ENCODE assay signal across 21 cellular contexts in genomic region chr1:18132022-18132706, GRCh38. TPM values are rescaled to one million over a fixed set of nuclear protein-coding genes. Genes with fewer than 3 reads are reported as not detected.
"Had no signal": no experiment of that assay in that cellular context is flagged by ENCODE, and none has a peak within 500 bp of the region (broad histone marks: within the 10 kb centered on the region; RNA-seq: fewer than 3 reads in every experiment).

No MANE protein-coding gene starts in this region.

- H3K4me2 ChIP-seq: hepatocyte had no signal

- H3K79me2 ChIP-seq: hepatocyte had no signal

- H2AFZ ChIP-seq: hepatocyte had no signal

- H3K4me1 Mint-ChIP-seq: natural killer cell; stimulated activated naive B cell treated with anti-CD40 and anti-IgM and Interleukin-4, amounts not matched to agents 10 μg/mL and 1 μg/mL and 100 μg/mL, for 72 hours; stimulated activated naive CD8-positive, alpha-beta T cell treated with anti-CD3 and anti-CD28 coated beads, Interleukin-15, amount 100 ng/mL, for 72 hours had no signal

- H3K4me3 ChIP-seq: dorsolateral prefrontal cortex, hepatocyte, psoas muscle, skin epidermis, testis, tibial nerve had no signal

- H3K9me3 Mint-ChIP-seq: natural killer cell had no signal

- H3K9me3 ChIP-seq: psoas muscle, testis, tibial nerve had no signal

- H3K4me1 ChIP-seq: psoas muscle, testis, tibial nerve had no signal

- H3K27ac Mint-ChIP-seq: natural killer cell; stimulated activated naive B cell treated with anti-CD40 and anti-IgM and Interleukin-4, amounts not matched to agents 10 μg/mL and 1 μg/mL and 100 μg/mL, for 72 hours had no signal

- H3K4me3 Mint-ChIP-seq: natural killer cell; stimulated activated naive B cell treated with anti-CD40 and anti-IgM and Interleukin-4, amounts not matched to agents 10 μg/mL and 1 μg/mL and 100 μg/mL, for 72 hours; stimulated activated naive CD8-positive, alpha-beta T cell treated with anti-CD3 and anti-CD28 coated beads, Interleukin-15, amount 100 ng/mL, for 72 hours had no signal

- H3K27me3 ChIP-seq: hepatocyte, testis had no signal

- H3K36me3 ChIP-seq: tibial nerve had no signal

- ATAC-seq: psoas muscle; sciatic nerve; stimulated activated naive B cell treated with anti-CD40 and anti-IgM and Interleukin-4, amounts not matched to agents 10 μg/mL and 1 μg/mL and 100 μg/mL, for 72 hours; stimulated activated naive CD8-positive, alpha-beta T cell treated with anti-CD3 and anti-CD28 coated beads, Interleukin-15, amount 100 ng/mL, for 72 hours had no signal

- H3K36me3 Mint-ChIP-seq: natural killer cell; stimulated activated naive B cell treated with anti-CD40 and anti-IgM and Interleukin-4, amounts not matched to agents 10 μg/mL and 1 μg/mL and 100 μg/mL, for 72 hours had no signal

- DNase-seq: cortex of kidney; dorsolateral prefrontal cortex; effector CD8-positive, alpha-beta T cell; foreskin melanocyte; head of caudate nucleus; kidney glomerular epithelial cell; mammary epithelial cell; natural killer cell; psoas muscle; stimulated activated CD4-positive, alpha-beta T cell treated with anti-CD3 and anti-CD28 coated beads, Interleukin-2, amount 100 ng/mL, for 24 hours; stimulated activated CD4-positive, alpha-beta T cell treated with anti-CD3 and anti-CD28 coated beads, Interleukin-4, amount 100 ng/mL, for 4 hours; stimulated activated naive B cell treated with anti-CD40 and anti-IgM and Interleukin-4, amounts not matched to agents 10 μg/mL and 1 μg/mL and 100 μg/mL, for 72 hours; stimulated activated naive CD8-positive, alpha-beta T cell treated with anti-CD3 and anti-CD28 coated beads, Interleukin-15, amount 100 ng/mL, for 72 hours; testis had no signal

- H3K27ac ChIP-seq: hepatocyte, psoas muscle, skin epidermis, testis, tibial nerve had no signal

- FAIRE-seq: urothelium cell line had no signal

RNA-seq across cellular contexts. Expression of gene IGSF21, which starts 24.6 kb away (rescaled TPM):
- total RNA-seq: hepatocyte, mammary epithelial cell, mononuclear cell, natural killer cell, osteoblast had no signal
- polyA plus RNA-seq: hepatocyte, mammary epithelial cell had no signal
